In genomic region chr2:233848276-233848675, GRCh38 we compare ENCODE assay signal across 1 cellular context.
TF ChIP-seq lines count a peak whose summit lies in the region.

No MANE protein-coding gene starts in this region.

TF ChIP-seq in HepG2, 621 proteins besides CTCF, POLR2A, EP300 and RAD21:
- TF ChIP-seq ATF7 (IDR thresholded peaks at IDR 0.05): no peak
- no peak for TF ChIP-seq ATF7 (CRISPR knock-in tag; IDR thresholded peaks at IDR 0.05)
- no peak for TF ChIP-seq HMGXB4 (CRISPR knock-in tag; IDR thresholded peaks at IDR 0.05; ENCODE audit: borderline replicate concordance in 1 of 2, low read depth in 1 of 2)
- TF ChIP-seq ZNF672 (CRISPR knock-in tag; IDR thresholded peaks at IDR 0.05): no peak
- TF ChIP-seq JARID2 (CRISPR knock-in tag; IDR thresholded peaks at IDR 0.05; ENCODE audit: insufficient replicate concordance): no peak
- TF ChIP-seq ISX (CRISPR knock-in tag; conservative IDR thresholded peaks at IDR 0.05): no peak
- no peak for TF ChIP-seq TOPORS (CRISPR knock-in tag; IDR thresholded peaks at IDR 0.05)
- peak; percentile 25 for TF ChIP-seq AGO2 (optimal IDR thresholded peaks at IDR 0.05; ENCODE audit: low read depth, low read length)
- TF ChIP-seq ELF3 (CRISPR knock-in tag; IDR thresholded peaks at IDR 0.05): no peak
TF ChIP-seq in HepG2: peak in this region for 1.
